In the genomic region with DNA sequence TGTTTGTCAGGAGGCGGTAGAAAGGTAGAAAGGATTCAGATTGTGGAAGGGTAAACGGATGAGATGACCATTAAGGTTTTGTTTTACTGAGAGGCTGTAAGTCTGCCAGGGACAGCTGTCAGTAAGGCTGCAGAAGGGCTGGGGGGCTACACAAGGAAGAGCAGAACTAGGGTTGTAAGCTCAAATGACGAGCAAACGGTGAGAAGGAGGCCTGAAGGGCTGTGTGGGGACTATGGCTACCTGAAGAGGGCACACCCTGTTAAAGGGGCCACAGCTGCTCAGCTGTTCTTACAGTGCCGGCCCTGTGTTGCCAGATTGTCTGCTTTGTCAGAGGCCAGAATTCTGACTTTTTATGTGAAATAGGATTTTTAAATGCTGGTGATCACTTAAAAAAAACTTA, we compare ENCODE assay signal across 23 cellular contexts. TPM values are rescaled to one million over a fixed set of nuclear protein-coding genes. Genes with fewer than 3 reads are reported as not detected.
A peak's percentile ranks its signal among the peaks of the same experiment; 100 is the strongest.
DNase-seq lines count a peak whose midpoint lies in the region; ATAC-seq and TF ChIP-seq lines count a peak whose summit lies in the region.
"Had no signal": no experiment of that assay in that cellular context is flagged by ENCODE, and none has a peak within 500 bp of the region (broad histone marks: within the 10 kb centered on the region; RNA-seq: fewer than 3 reads in every experiment).

No MANE protein-coding gene starts in this region.

- no peaks in the 10 kb centered on the region for H3K4me1 ChIP-seq in smooth muscle cell (ENCODE audit: low read depth)
- peaks cover 10% of the 10 kb centered on the region for H3K4me1 ChIP-seq in mesendoderm (ENCODE audit: control insufficient read depth, low read depth, low read length)
- H3K4me1 ChIP-seq in GM23248 (ENCODE audit: insufficient read depth), result no peaks in the 10 kb centered on the region
- H3K4me1 ChIP-seq: prostate gland had no signal

- in situ Hi-C loops in GM23248 (cut with MboI), result no loop called here

- no peaks in the 10 kb centered on the region for H3K9me3 Mint-ChIP-seq in activated T-helper 2 cell treated with anti-CD3 and anti-CD28 coated beads, Interferon-gamma antibody, Interleukin-2, Interleukin-4, amounts not matched to agents 10 μg/mL and 5 μg/mL and 100 μg/mL, durations not matched to agents 14 hours and 24 hours and 36 hours
- no peaks in the 10 kb centered on the region for H3K9me3 Mint-ChIP-seq in endothelial cell (ENCODE audit: unreplicated experiment)
- H3K9me3 Mint-ChIP-seq: natural killer cell treated with Interleukin-12 subunit alpha and Interleukin-12 subunit beta and Interleukin-15 and Interleukin-18, amount 100 ng/mL, for 72 hours had no signal

- H3K9ac ChIP-seq in smooth muscle cell (ENCODE audit: low read depth) (no peak overlapping the region), mesendoderm (ENCODE audit: low read length) (no peak overlapping the region), GM23248 (no peak overlapping the region)

- no peak overlapping the region for H3K56ac ChIP-seq in mesendoderm (ENCODE audit: low read length)

- H3K4me3 Mint-ChIP-seq in activated T-helper 2 cell treated with anti-CD3 and anti-CD28 coated beads, Interferon-gamma antibody, Interleukin-2, Interleukin-4, amounts not matched to agents 10 μg/mL and 5 μg/mL and 100 μg/mL, durations not matched to agents 14 hours and 24 hours and 36 hours (ENCODE audit: low read depth), result no peak overlapping the region
- peak overlapping the region; percentile 43 for H3K4me3 Mint-ChIP-seq in endothelial cell (ENCODE audit: unreplicated experiment)
- H3K4me3 Mint-ChIP-seq: natural killer cell treated with Interleukin-12 subunit alpha and Interleukin-12 subunit beta and Interleukin-15 and Interleukin-18, amount 100 ng/mL, for 72 hours had no signal

- intact Hi-C loops in cardiac septum (cut with DNase I), result no loop called here
- intact Hi-C loops in left cardiac atrium (cut with DNase I), result loop anchor here in 1 of 2 donors (5.0 kb wide), 1 partner anchor 68 kb away; no protein-coding TSS in a partner anchor
- intact Hi-C loops in activated T-helper 2 cell treated with anti-CD3 and anti-CD28 coated beads, Interferon-gamma antibody, Interleukin-2, Interleukin-4, amounts not matched to agents 10 μg/mL and 5 μg/mL and 100 μg/mL, durations not matched to agents 14 hours and 24 hours and 36 hours (cut with micrococcal nuclease), result no loop called here

- no peak overlapping the region for H2BK15ac ChIP-seq in mesendoderm (replicated peaks; ENCODE audit: low read depth)

- no peaks in the 10 kb centered on the region for H3K27me3 Mint-ChIP-seq in activated T-helper 2 cell treated with anti-CD3 and anti-CD28 coated beads, Interferon-gamma antibody, Interleukin-2, Interleukin-4, amounts not matched to agents 10 μg/mL and 5 μg/mL and 100 μg/mL, durations not matched to agents 14 hours and 24 hours and 36 hours (ENCODE audit: low read depth)
- H3K27me3 Mint-ChIP-seq in endothelial cell (ENCODE audit: unreplicated experiment), result peaks cover 21% of the 10 kb centered on the region
- H3K27me3 Mint-ChIP-seq: natural killer cell treated with Interleukin-12 subunit alpha and Interleukin-12 subunit beta and Interleukin-15 and Interleukin-18, amount 100 ng/mL, for 72 hours had no signal

- H2BK120ac ChIP-seq in mesendoderm (ENCODE audit: low read depth, low read length), result no peak overlapping the region

- no peak overlapping the region for H4K8ac ChIP-seq in mesendoderm (ENCODE audit: low read depth, low read length)

- H4K20me1 ChIP-seq in smooth muscle cell (ENCODE audit: low read depth), result no peaks in the 10 kb centered on the region
- H4K20me1 ChIP-seq in GM23248 (ENCODE audit: insufficient read depth), result no peaks in the 10 kb centered on the region

- H3K9me3 ChIP-seq in smooth muscle cell (replicated peaks; ENCODE audit: low read depth) (no peaks in the 10 kb centered on the region), GM23248 (ENCODE audit: low read depth) (no peaks in the 10 kb centered on the region)
- H3K9me3 ChIP-seq: MG63, prostate gland had no signal

- WGBS in smooth muscle cell (ENCODE audit: low lambda C conversion rate), result 64% methylated on average over 5 of the region's 5 CpGs
- WGBS in mesendoderm (ENCODE audit: extremely low coverage, insufficient coverage, low lambda C conversion rate), result no CpG with 5 or more reads among the region's 5 CpGs
- 58 to 62% methylated on average over 5 of the region's 5 CpGs for WGBS in GM23248 (ENCODE audit: low coverage in 1 of 2, low lambda C conversion rate in 2 of 2, missing lambda C conversion rate in 2 of 2), 2 experiments

- H3K4me2 ChIP-seq in smooth muscle cell, result peak overlapping the region; percentile 45
- H3K4me2 ChIP-seq in mesendoderm (ENCODE audit: low read length), result no peak overlapping the region
- H3K4me2 ChIP-seq in GM23248 (ENCODE audit: unreplicated experiment), result no peak overlapping the region

- no peaks in the 10 kb centered on the region for H3K79me2 ChIP-seq in smooth muscle cell (ENCODE audit: low read depth)
- no peaks in the 10 kb centered on the region for H3K79me2 ChIP-seq in mesendoderm (ENCODE audit: control insufficient read depth, insufficient read depth, low read length)
- H3K79me2 ChIP-seq in GM23248 (ENCODE audit: insufficient read depth), result no peaks in the 10 kb centered on the region

- H3F3A ChIP-seq in smooth muscle cell (ENCODE audit: low read depth) (peaks cover 21% of the 10 kb centered on the region), GM23248 (ENCODE audit: insufficient read depth) (no peaks in the 10 kb centered on the region)

- no peaks in the 10 kb centered on the region for H3K9me2 ChIP-seq in GM23248 (ENCODE audit: insufficient read depth)

- no peak overlapping the region for H2BK5ac ChIP-seq in mesendoderm (ENCODE audit: low read length)

- H3K27me3 ChIP-seq in smooth muscle cell (ENCODE audit: low read depth) (no peaks in the 10 kb centered on the region), mesendoderm (ENCODE audit: insufficient read depth, low read length, poor library complexity) (no peaks in the 10 kb centered on the region), GM23248 (replicated peaks; ENCODE audit: insufficient read depth) (no peaks in the 10 kb centered on the region)
- H3K27me3 ChIP-seq: MG63 had no signal

- ATAC-seq in left cardiac atrium (no peak), GM21723 (IDR thresholded peaks at IDR 0.05; ENCODE audit: unreplicated experiment) (no peak)
- ATAC-seq: natural killer cell treated with Interleukin-12 subunit alpha and Interleukin-12 subunit beta and Interleukin-15 and Interleukin-18, amount 100 ng/mL, for 72 hours had no signal

- no peaks in the 10 kb centered on the region for H3K79me1 ChIP-seq in mesendoderm (ENCODE audit: low read length)

- no peak for TF ChIP-seq CTCF in endothelial cell (IDR thresholded peaks at IDR 0.05; ENCODE audit: unreplicated experiment)
- TF ChIP-seq CTCF in smooth muscle cell (IDR thresholded peaks at IDR 0.05; ENCODE audit: borderline replicate concordance, insufficient read depth, poor library complexity, severe bottlenecking), result no peak

- H3K4ac ChIP-seq in mesendoderm (ENCODE audit: low read depth, low read length), result no peak overlapping the region

- peaks cover 32% of the 10 kb centered on the region for H3K4me1 Mint-ChIP-seq in activated T-helper 2 cell treated with anti-CD3 and anti-CD28 coated beads, Interferon-gamma antibody, Interleukin-2, Interleukin-4, amounts not matched to agents 10 μg/mL and 5 μg/mL and 100 μg/mL, durations not matched to agents 14 hours and 24 hours and 36 hours (ENCODE audit: low read depth)
- peaks cover 50% of the 10 kb centered on the region for H3K4me1 Mint-ChIP-seq in endothelial cell (ENCODE audit: unreplicated experiment)

- no peak overlapping the region for H3K23ac ChIP-seq in mesendoderm (ENCODE audit: low read length)

- H3K27ac ChIP-seq in smooth muscle cell (ENCODE audit: low read depth) (peak overlapping the region; percentile 54), mesendoderm (ENCODE audit: low read depth, low read length) (no peak overlapping the region), GM23248 (no peak overlapping the region)
- H3K27ac ChIP-seq: prostate gland had no signal

- H4K5ac ChIP-seq in mesendoderm (ENCODE audit: low read length), result no peak overlapping the region

- H3K18ac ChIP-seq in mesendoderm (ENCODE audit: low read length), result no peak overlapping the region

- DNase-seq in cardiac septum (ENCODE audit: low spot score), result peak; percentile 43
- no peak for DNase-seq in left cardiac atrium
- no peak for DNase-seq in activated T-helper 2 cell treated with anti-CD3 and anti-CD28 coated beads, Interferon-gamma antibody, Interleukin-2, Interleukin-4, amounts not matched to agents 10 μg/mL and 5 μg/mL and 100 μg/mL, durations not matched to agents 14 hours and 24 hours and 36 hours (ENCODE audit: low spot score)
- no peak for DNase-seq in endothelial cell (ENCODE audit: low spot score)
- no peak for DNase-seq in smooth muscle cell (lab: John Stamatoyannopoulos, UW; ENCODE audit: unreplicated experiment)
- DNase-seq in mesendoderm, result no peak
- no peak for DNase-seq in GM23248
- DNase-seq: DND-41; foreskin melanocyte; kidney; MG63; NCI-H1417 treated with DMSO at 0.1 percent for 48 hours; NCI-H2107; NCI-H526; small intestine; stimulated activated CD4-positive, alpha-beta T cell treated with anti-CD3 and anti-CD28 coated beads, Interleukin-4, amount 100 ng/mL, for 1 hour had no signal

- H3K4me3 ChIP-seq in smooth muscle cell, result no peak overlapping the region
- H3K4me3 ChIP-seq in mesendoderm (ENCODE audit: low read length), result no peak overlapping the region
- no peak overlapping the region for H3K4me3 ChIP-seq in GM23248
- H3K4me3 ChIP-seq: MG63, prostate gland had no signal

- H3K36me3 Mint-ChIP-seq in activated T-helper 2 cell treated with anti-CD3 and anti-CD28 coated beads, Interferon-gamma antibody, Interleukin-2, Interleukin-4, amounts not matched to agents 10 μg/mL and 5 μg/mL and 100 μg/mL, durations not matched to agents 14 hours and 24 hours and 36 hours (ENCODE audit: low read depth), result peaks cover 21% of the 10 kb centered on the region
- H3K36me3 Mint-ChIP-seq in endothelial cell (ENCODE audit: low read depth, unreplicated experiment), result peaks cover 28% of the 10 kb centered on the region
- H3K36me3 Mint-ChIP-seq: natural killer cell treated with Interleukin-12 subunit alpha and Interleukin-12 subunit beta and Interleukin-15 and Interleukin-18, amount 100 ng/mL, for 72 hours had no signal

- H2AFZ ChIP-seq in smooth muscle cell (ENCODE audit: low read depth) (no peak overlapping the region), GM23248 (no peak overlapping the region)

- no peaks in the 10 kb centered on the region for H3K36me3 ChIP-seq in smooth muscle cell (ENCODE audit: low read depth)
- H3K36me3 ChIP-seq in mesendoderm (ENCODE audit: control insufficient read depth, insufficient read depth, low read length), result no peaks in the 10 kb centered on the region
- H3K36me3 ChIP-seq in GM23248 (ENCODE audit: low read depth), result no peaks in the 10 kb centered on the region
- H3K36me3 ChIP-seq: MG63, prostate gland had no signal

- peak overlapping the region; percentile 50 for H3K27ac Mint-ChIP-seq in activated T-helper 2 cell treated with anti-CD3 and anti-CD28 coated beads, Interferon-gamma antibody, Interleukin-2, Interleukin-4, amounts not matched to agents 10 μg/mL and 5 μg/mL and 100 μg/mL, durations not matched to agents 14 hours and 24 hours and 36 hours
- H3K27ac Mint-ChIP-seq in endothelial cell (ENCODE audit: unreplicated experiment), result peak overlapping the region; percentile 57
- H3K27ac Mint-ChIP-seq: natural killer cell treated with Interleukin-12 subunit alpha and Interleukin-12 subunit beta and Interleukin-15 and Interleukin-18, amount 100 ng/mL, for 72 hours had no signal

- no peak overlapping the region for H2AK5ac ChIP-seq in mesendoderm (ENCODE audit: low read length)

RNA-seq across cellular contexts. Expression of gene VASH1, which starts 19.1 kb away (rescaled TPM):
- total RNA-seq in cardiac septum (16.4 TPM), left cardiac atrium (100 to 1,000 TPM in 1 of 2 donors, 10 to 100 TPM in 1; 27.0 to 142 TPM), endothelial cell (ENCODE audit: unreplicated experiment) (166 TPM), smooth muscle cell (23.8 and 25.0 TPM in 2 replicates)
- total RNA-seq in activated T-helper 2 cell treated with anti-CD3 and anti-CD28 coated beads, Interferon-gamma antibody, Interleukin-2, Interleukin-4, amounts not matched to agents 10 μg/mL and 5 μg/mL and 100 μg/mL, durations not matched to agents 14 hours and 24 hours and 36 hours, result 12.4 and 12.9 TPM in 2 replicates
- polyA plus RNA-seq in smooth muscle cell (30.7 and 39.3 TPM in 2 replicates), GM23248 (2016; fragmentation: Nextera tagmentation; extraction: Ambion mirVana) (2.1 and 2.2 TPM in 2 replicates)
- 1.7 TPM for polyA plus RNA-seq in mesendoderm (2013, experiment 1 of 2)
- 1.3 TPM for polyA plus RNA-seq in mesendoderm (2013, experiment 2 of 2)
- 2.6 and 2.9 TPM in 2 replicates for total RNA-seq in GM23248 (2014; rRNA removed; shearing (Covaris generic))

RNA-seq across cellular contexts. Expression of gene ANGEL1, which starts 32.3 kb away (rescaled TPM):
- total RNA-seq in cardiac septum (12.4 TPM), left cardiac atrium (10 to 100 TPM; 14.9 to 21.6 TPM), endothelial cell (ENCODE audit: unreplicated experiment) (22.6 TPM), smooth muscle cell (18.1 and 20.4 TPM in 2 replicates)
- total RNA-seq in activated T-helper 2 cell treated with anti-CD3 and anti-CD28 coated beads, Interferon-gamma antibody, Interleukin-2, Interleukin-4, amounts not matched to agents 10 μg/mL and 5 μg/mL and 100 μg/mL, durations not matched to agents 14 hours and 24 hours and 36 hours, result 15.0 and 15.9 TPM in 2 replicates
- polyA plus RNA-seq in smooth muscle cell (8.4 and 9.5 TPM in 2 replicates), GM23248 (2016; fragmentation: Nextera tagmentation; extraction: Ambion mirVana) (4.9 TPM in 2 replicates)
- polyA plus RNA-seq in mesendoderm (2013, experiment 1 of 2), result 9.5 TPM
- 8.7 TPM for polyA plus RNA-seq in mesendoderm (2013, experiment 2 of 2)
- 3.7 and 7.3 TPM in 2 replicates for total RNA-seq in GM23248 (2014; rRNA removed; shearing (Covaris generic))

RNA-seq across cellular contexts. Expression of gene LRRC74A, which starts 45.8 kb away (rescaled TPM):
- total RNA-seq in cardiac septum, result not detected
- total RNA-seq in left cardiac atrium, result not detected
- not detected in 2 replicates for total RNA-seq in activated T-helper 2 cell treated with anti-CD3 and anti-CD28 coated beads, Interferon-gamma antibody, Interleukin-2, Interleukin-4, amounts not matched to agents 10 μg/mL and 5 μg/mL and 100 μg/mL, durations not matched to agents 14 hours and 24 hours and 36 hours
- not detected for total RNA-seq in endothelial cell (ENCODE audit: unreplicated experiment)
- not detected in 2 replicates for total RNA-seq in smooth muscle cell
- polyA plus RNA-seq in smooth muscle cell, result not detected in 2 replicates
- not detected for polyA plus RNA-seq in mesendoderm (2013, experiment 1 of 2)
- not detected for polyA plus RNA-seq in mesendoderm (2013, experiment 2 of 2)
- not detected in 2 replicates for total RNA-seq in GM23248 (2014; rRNA removed; shearing (Covaris generic))
- not detected in 2 replicates for polyA plus RNA-seq in GM23248 (2016; fragmentation: Nextera tagmentation; extraction: Ambion mirVana)
- total RNA-seq: kidney; mesenteric fat pad; natural killer cell treated with Interleukin-12 subunit alpha and Interleukin-12 subunit beta and Interleukin-15 and Interleukin-18, amount 100 ng/mL, for 72 hours; urinary bladder had no signal
- polyA plus RNA-seq: adipose tissue, esophagus, small intestine, urinary bladder had no signal
